Comparison of ENCODE assay signal across 27 cellular contexts in the genomic region with DNA sequence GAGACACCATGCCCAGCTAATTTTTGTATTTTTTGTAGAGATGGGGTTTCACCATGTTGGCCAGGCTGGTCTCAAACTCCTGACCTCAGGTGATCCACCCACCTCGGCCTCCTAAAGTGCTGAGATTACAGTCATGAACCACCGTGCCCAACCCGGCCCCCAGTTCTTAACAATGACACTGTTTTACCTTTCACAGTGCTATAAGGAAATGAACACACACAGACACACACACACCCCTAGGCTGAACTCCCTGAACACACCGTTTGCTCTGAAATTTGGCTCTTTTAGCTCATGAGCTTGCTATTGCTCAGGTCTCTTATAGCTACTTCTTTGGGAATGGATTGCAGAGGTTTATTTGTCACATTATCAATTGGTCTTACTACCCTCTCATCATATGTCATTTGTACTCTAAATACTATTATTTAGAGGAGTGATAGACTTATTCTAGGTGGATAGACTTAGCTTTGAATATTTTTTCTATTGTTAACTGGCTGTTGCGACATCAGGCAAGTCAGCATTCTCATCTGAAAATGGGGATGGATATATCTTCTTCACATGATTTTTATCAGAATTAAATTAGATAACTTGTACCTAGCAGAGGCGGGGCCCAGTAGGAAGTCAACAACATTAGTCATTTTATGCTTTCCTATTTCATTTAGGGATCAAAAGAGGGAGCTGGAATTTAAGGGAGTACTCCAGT. TPM values are rescaled to one million over a fixed set of nuclear protein-coding genes. Genes with fewer than 3 reads are reported as not detected.
A peak's percentile ranks its signal among the peaks of the same experiment; 100 is the strongest.
DNase-seq lines count a peak whose midpoint lies in the region; ATAC-seq and TF ChIP-seq lines count a peak whose summit lies in the region.
"Had no signal": no experiment of that assay in that cellular context is flagged by ENCODE, and none has a peak within 500 bp of the region (broad histone marks: within the 10 kb centered on the region; RNA-seq: fewer than 3 reads in every experiment).

No MANE protein-coding gene starts in this region.

- peaks cover 17 to 18% of the 10 kb centered on the region in 2 experiments for H3K4me1 Mint-ChIP-seq in H9
- H3K4me1 Mint-ChIP-seq: brain, mesothelial cell of epicardium had no signal

- H3K4me2 ChIP-seq in IMR-90 (ENCODE audit: low read depth, low read length): no peak overlapping the region
- H3K4me2 ChIP-seq in H9 (ENCODE audit: insufficient read depth, insufficient read length, low read length): no peak overlapping the region

- no peak overlapping the region for H2BK15ac ChIP-seq in IMR-90 (ENCODE audit: low read depth, low read length)
- H2BK15ac ChIP-seq in H9 (ENCODE audit: low read depth, low read length): no peak overlapping the region

- H3K9ac ChIP-seq in IMR-90 (ENCODE audit: low read depth, low read length): no peak overlapping the region
- no peak overlapping the region for H3K9ac ChIP-seq in H9 (ENCODE audit: extremely low read depth, insufficient read length, low read length)

- H2BK5ac ChIP-seq in IMR-90 (ENCODE audit: low read depth, low read length, poor library complexity, severe bottlenecking) (no peak overlapping the region), H9 (ENCODE audit: insufficient read length, low read length) (no peak overlapping the region)

- H3K27ac ChIP-seq in IMR-90 (ENCODE audit: insufficient read depth, low read length): no peak overlapping the region
- peak overlapping the region; percentile 78 to 82 for H3K27ac ChIP-seq in ascending aorta
- H3K27ac ChIP-seq in right lobe of liver: peak overlapping the region; percentile 33 to 56 (median 53)
- no peak overlapping the region for H3K27ac ChIP-seq in suprapubic skin
- H3K27ac ChIP-seq in H9 (ENCODE audit: insufficient read length, low read depth, low read length): no peak overlapping the region
- H3K27ac ChIP-seq: C4-2B, foreskin keratinocyte had no signal

- H3K4me3 ChIP-seq in IMR-90 (ENCODE audit: insufficient read depth, low read depth, low read length): no peak overlapping the region
- H3K4me3 ChIP-seq in ascending aorta: peak overlapping the region; percentile 14 to 48
- H3K4me3 ChIP-seq in right lobe of liver: peak overlapping the region; percentile 0 to 43 (median 28)
- H3K4me3 ChIP-seq in suprapubic skin: peak overlapping the region; percentile 16

- H3K79me2 ChIP-seq in H9 (ENCODE audit: insufficient read depth, low read length): no peaks in the 10 kb centered on the region

- H3K4ac ChIP-seq in IMR-90 (ENCODE audit: low read depth, low read length) (no peak overlapping the region), H9 (ENCODE audit: low read depth, low read length) (no peak overlapping the region)

- H3K27me3 Mint-ChIP-seq in H9 (ENCODE audit: low read depth): no peaks in the 10 kb centered on the region
- H3K27me3 Mint-ChIP-seq: activated naive CD8-positive, alpha-beta T cell treated with anti-CD3 and anti-CD28 coated beads, Interleukin-2, amount 50 U/mL, for 24 hours had no signal

- H3K14ac ChIP-seq in IMR-90 (replicated peaks; ENCODE audit: low read depth, low read length) (no peak overlapping the region), H9 (ENCODE audit: insufficient read depth, low read length) (no peak overlapping the region)

- no peak overlapping the region for H4K5ac ChIP-seq in IMR-90 (ENCODE audit: low read depth, low read length)
- H4K5ac ChIP-seq in H9 (ENCODE audit: insufficient read length, low read depth, low read length): no peak overlapping the region

- TF ChIP-seq POLR2A in IMR-90 (IDR thresholded peaks at IDR 0.05; ENCODE audit: low read depth, low read length) (no peak), right lobe of liver (IDR thresholded peaks at IDR 0.05) (no peak), suprapubic skin (IDR thresholded peaks at IDR 0.05) (no peak)

- no peak overlapping the region for H3K4me3 Mint-ChIP-seq in H9
- H3K4me3 Mint-ChIP-seq: activated naive CD8-positive, alpha-beta T cell treated with anti-CD3 and anti-CD28 coated beads, Interleukin-2, amount 50 U/mL, for 24 hours; activated T-cell treated with anti-CD3 and anti-CD28 coated beads, Interleukin-2, amount 50 U/mL, for 24 hours; brain; mesothelial cell of epicardium; naive thymus-derived CD8-positive, alpha-beta T cell had no signal

- no peaks in the 10 kb centered on the region; the same call in 1 of the 2 replicates for H3K9me1 ChIP-seq in IMR-90 (ENCODE audit: insufficient read depth, low read length)

- intact Hi-C loops in IMR-90 (cut with micrococcal nuclease) (no loop called here), ascending aorta (cut with DNase I) (loop anchor here (2.0 to 5.0 kb wide), 4 partner anchors 101 to 168 kb away; a partner anchor contains a TSS), right lobe of liver (cut with DNase I) (no loop called here)

- no peaks in the 10 kb centered on the region for H3K23me2 ChIP-seq in H9 (ENCODE audit: insufficient read length, low read depth, low read length, poor library complexity, severe bottlenecking)

- H2BK12ac ChIP-seq in H9 (ENCODE audit: insufficient read length, low read depth, low read length): no peak overlapping the region

- H3K18ac ChIP-seq in IMR-90 (ENCODE audit: low read depth, low read length) (no peak overlapping the region), H9 (ENCODE audit: insufficient read length, low read depth, low read length) (no peak overlapping the region)

- no peak overlapping the region for H3K27ac Mint-ChIP-seq in H9
- H3K27ac Mint-ChIP-seq: activated naive CD8-positive, alpha-beta T cell treated with anti-CD3 and anti-CD28 coated beads, Interleukin-2, amount 50 U/mL, for 24 hours; activated T-cell treated with anti-CD3 and anti-CD28 coated beads, Interleukin-2, amount 50 U/mL, for 24 hours; brain; mesothelial cell of epicardium; naive thymus-derived CD8-positive, alpha-beta T cell had no signal

- H2BK20ac ChIP-seq in IMR-90 (ENCODE audit: low read depth, low read length) (no peak overlapping the region), H9 (ENCODE audit: low read depth, low read length, poor library complexity, severe bottlenecking) (no peak overlapping the region)

- POLR2A ChIA-PET in IMR-90 (lab: Charles Lee; ENCODE audit: unreplicated experiment): no interaction called here

- H3K27me3 ChIP-seq in IMR-90 (ENCODE audit: control insufficient read depth, insufficient read depth, low read length): no peaks in the 10 kb centered on the region
- H3K27me3 ChIP-seq in ascending aorta: no peaks in the 10 kb centered on the region
- H3K27me3 ChIP-seq in right lobe of liver: no peaks in the 10 kb centered on the region
- H3K27me3 ChIP-seq in suprapubic skin: no peaks in the 10 kb centered on the region
- no peaks in the 10 kb centered on the region for H3K27me3 ChIP-seq in H9 (ENCODE audit: insufficient read depth, low read length)
- H3K27me3 ChIP-seq: foreskin keratinocyte had no signal

- no peak for TF ChIP-seq RAD21 in IMR-90 (IDR thresholded peaks at IDR 0.05; ENCODE audit: low read length)

- H3K36me3 ChIP-seq in IMR-90 (ENCODE audit: control insufficient read depth, insufficient read depth, low read length) (no peaks in the 10 kb centered on the region), ascending aorta (peaks cover 0 to 12% of the 10 kb centered on the region in 2 donors), right lobe of liver (no peaks in the 10 kb centered on the region), suprapubic skin (no peaks in the 10 kb centered on the region)

- no peak for TF ChIP-seq CTCF in IMR-90 (conservative IDR thresholded peaks at IDR 0.05; ENCODE audit: low read depth, low read length)
- TF ChIP-seq CTCF in ascending aorta (IDR thresholded peaks at IDR 0.05): no peak
- TF ChIP-seq CTCF in right lobe of liver (IDR thresholded peaks at IDR 0.05): no peak
- TF ChIP-seq CTCF in suprapubic skin (IDR thresholded peaks at IDR 0.05): no peak
- TF ChIP-seq CTCF in H9 (conservative IDR thresholded peaks at IDR 0.05): no peak

- H3T11ph ChIP-seq in H9 (ENCODE audit: low read length): no peak overlapping the region

- no TSS peak for BruUV-seq in IMR-90 (replicated peaks; lab: Mats Ljungman, UMichigan)

- H4K20me1 ChIP-seq in IMR-90 (ENCODE audit: insufficient read depth, low read length): no peaks in the 10 kb centered on the region
- H4K20me1 ChIP-seq in H9 (ENCODE audit: control insufficient read depth, insufficient read depth, insufficient read length): no peaks in the 10 kb centered on the region

- H4K8ac ChIP-seq in IMR-90 (ENCODE audit: low read depth in 2 of 2, low read length in 2 of 2): no peak overlapping the region
- no peak overlapping the region for H4K8ac ChIP-seq in H9 (replicated peaks; ENCODE audit: insufficient read length, low read depth, low read length)

- no peak for TF ChIP-seq EP300 in suprapubic skin (IDR thresholded peaks at IDR 0.05)

- no peaks in the 10 kb centered on the region for H3K4me1 ChIP-seq in IMR-90 (ENCODE audit: control insufficient read depth, insufficient read depth, low read length)
- peaks cover 0 to 35% of the 10 kb centered on the region in 2 donors for H3K4me1 ChIP-seq in ascending aorta
- no peaks in the 10 kb centered on the region for H3K4me1 ChIP-seq in right lobe of liver
- H3K4me1 ChIP-seq in suprapubic skin: no peaks in the 10 kb centered on the region
- peaks cover 10% of the 10 kb centered on the region; the same call in 1 of the 2 replicates for H3K4me1 ChIP-seq in H9 (ENCODE audit: insufficient read depth, low read length)
- H3K4me1 ChIP-seq: foreskin keratinocyte had no signal

- H3K79me1 ChIP-seq in IMR-90 (ENCODE audit: low read depth in 1 of 2, low read length in 2 of 2) (no peaks in the 10 kb centered on the region), H9 (ENCODE audit: insufficient read depth, low read depth, low read length, poor library complexity, severe bottlenecking) (no peaks in the 10 kb centered on the region)

- ATAC-seq in IMR-90 (ENCODE audit: low read depth) (no peak), right lobe of liver (peak in 1 of 4 donors; percentile 11), GM21381 (IDR thresholded peaks at IDR 0.05; ENCODE audit: unreplicated experiment) (no peak)
- ATAC-seq: activated naive CD8-positive, alpha-beta T cell treated with anti-CD3 and anti-CD28 coated beads, Interleukin-2, amount 50 U/mL, for 24 hours; foreskin keratinocyte; naive thymus-derived CD8-positive, alpha-beta T cell had no signal

- H2AK5ac ChIP-seq in IMR-90 (ENCODE audit: low read depth, low read length) (no peak overlapping the region), H9 (ENCODE audit: insufficient read length, low read length) (no peak overlapping the region)

- DNase-seq in IMR-90 (no peak), ascending aorta (ENCODE audit: low spot score in 2 of 2) (no peak), right lobe of liver (no peak), suprapubic skin (ENCODE audit: low spot score in 2 of 2) (no peak), H9 (no peak), DMS53 treated with DMSO at 0.1 percent for 48 hours (lab: John Stamatoyannopoulos, UW; ENCODE audit: unreplicated experiment) (no peak)
- DNase-seq: activated CD4-positive, alpha-beta T cell treated with anti-CD3 and anti-CD28 coated beads for 4 hours; activated gamma-delta T cell treated with Interleukin-2 at 50 U/mL for 16 hours; activated naive CD8-positive, alpha-beta T cell treated with anti-CD3 and anti-CD28 coated beads, Interleukin-2, amount 50 U/mL, for 24 hours; activated T-cell treated with anti-CD3 and anti-CD28 coated beads, Interleukin-2, amount 50 U/mL, for 24 hours; Calu3; effector CD8-positive, alpha-beta T cell; foreskin keratinocyte; naive thymus-derived CD8-positive, alpha-beta T cell; NCI-H1048; NCI-H1694 treated with DMSO at 0.1 percent for 48 hours; NCI-H2171 treated with DMSO at 0.1 percent for 48 hours; NCI-H524; SHP77 treated with DMSO at 0.1 percent for 48 hours; small intestine; stimulated activated CD4-positive, alpha-beta T cell treated with anti-CD3 and anti-CD28 coated beads, Interleukin-1b, Interleukin-23, amount 100 ng/mL, for 48 hours; stimulated activated CD8-positive, alpha-beta memory T cell treated with anti-CD3 and anti-CD28 coated beads, Interleukin-4, amount 100 ng/mL, for 48 hours; trophoblast cell had no signal

- no peak overlapping the region for H4K91ac ChIP-seq in IMR-90 (ENCODE audit: insufficient read depth, low read depth, low read length)
- no peak overlapping the region for H4K91ac ChIP-seq in H9 (ENCODE audit: insufficient read length, low read depth, low read length)

- no peak overlapping the region for H2AK9ac ChIP-seq in IMR-90 (replicated peaks; ENCODE audit: low read depth, low read length, poor library complexity)

- H3K56ac ChIP-seq in IMR-90 (ENCODE audit: extremely low read depth, insufficient read depth, low read length) (no peak overlapping the region), H9 (ENCODE audit: insufficient read length, low read depth, low read length) (no peak overlapping the region)

- H3K9me3 ChIP-seq in IMR-90 (ENCODE audit: control insufficient read depth, insufficient read depth, low read length): no peaks in the 10 kb centered on the region
- H3K9me3 ChIP-seq in ascending aorta: no peaks in the 10 kb centered on the region
- H3K9me3 ChIP-seq in right lobe of liver: no peaks in the 10 kb centered on the region
- no peaks in the 10 kb centered on the region for H3K9me3 ChIP-seq in suprapubic skin
- H3K9me3 ChIP-seq in H9 (ENCODE audit: control insufficient read depth, low read depth, low read length): no peaks in the 10 kb centered on the region

- no peaks in the 10 kb centered on the region for H3K36me3 Mint-ChIP-seq in H9 (ENCODE audit: insufficient read depth in 1 of 3, low read depth in 3 of 3)
- H3K36me3 Mint-ChIP-seq: brain; mesothelial cell of epicardium; naive thymus-derived CD8-positive, alpha-beta T cell had no signal

- WGBS in IMR-90 (ENCODE audit: extremely low coverage in 2 of 2, insufficient read length in 1 of 2), 2 experiments: 79% methylated on average over 2 of the region's 6 CpGs; no CpG with 5 or more reads in 1 of the 2 experiments
- 61% methylated on average over 6 of the region's 6 CpGs for WGBS in right lobe of liver (ENCODE audit: insufficient coverage, low coverage, low lambda C conversion rate, missing lambda C conversion rate)
- 62% methylated on average over 6 of the region's 6 CpGs for WGBS in suprapubic skin
- no CpG with 5 or more reads among the region's 6 CpGs for WGBS in H9 (ENCODE audit: extremely low coverage, insufficient read length, low lambda C conversion rate)

- in situ Hi-C loops in IMR-90 (cut with MboI; ENCODE audit: low sequenced_read_pairs): no loop called here

- H2BK120ac ChIP-seq in IMR-90 (ENCODE audit: low read depth, low read length) (no peak overlapping the region), H9 (ENCODE audit: low read depth, low read length, poor library complexity, severe bottlenecking) (no peak overlapping the region)

- H2AFZ ChIP-seq in IMR-90 (replicated peaks; ENCODE audit: low read length, poor library complexity): no peak overlapping the region
- no peak overlapping the region for H2AFZ ChIP-seq in H9 (ENCODE audit: low read length)

- dilution Hi-C loops in IMR-90 (cut with HindIII; ENCODE audit: low sequenced_read_pairs, unreplicated experiment): no loop called here

- CTCF ChIA-PET in IMR-90 (lab: Yijun Ruan, JAX): interaction anchor here (1.0 to 1.7 kb wide), 2 partner anchors 15 to 160 kb away, joined by 4 to 5 read pairs; no protein-coding TSS in a partner anchor

- H3K9me3 Mint-ChIP-seq in H9: no peaks in the 10 kb centered on the region
- H3K9me3 Mint-ChIP-seq: activated naive CD8-positive, alpha-beta T cell treated with anti-CD3 and anti-CD28 coated beads, Interleukin-2, amount 50 U/mL, for 24 hours; activated T-cell treated with anti-CD3 and anti-CD28 coated beads, Interleukin-2, amount 50 U/mL, for 24 hours; brain; mesothelial cell of epicardium; naive thymus-derived CD8-positive, alpha-beta T cell had no signal

- H3K23ac ChIP-seq in IMR-90 (ENCODE audit: low read depth, low read length) (no peak overlapping the region), H9 (ENCODE audit: insufficient read length, low read depth, low read length) (no peak overlapping the region)

RNA-seq across cellular contexts. Expression of a gene that starts 2.1 kb away (rescaled TPM):
- total RNA-seq in IMR-90 (2012; rRNA removed): not detected in 2 replicates
- not detected in 2 replicates for polyA plus RNA-seq in IMR-90 (2012; rRNA removed)
- not detected in 2 replicates for polyA plus RNA-seq in IMR-90 (2012; cell fraction: cytosol; rRNA removed)
- polyA plus RNA-seq in IMR-90 (2012; cell fraction: nucleus; rRNA removed; ENCODE audit: low replicate concordance): 0.04 and 0.32 TPM in 2 replicates
- total RNA-seq in ascending aorta: 66.3 TPM
- total RNA-seq in right lobe of liver: 10 to 100 TPM in 5 of 6 experiments, 1 to 10 TPM in 1; 9.3 to 60.8 (median 28.3) TPM
- total RNA-seq in suprapubic skin: 10 to 100 TPM in 2 of 4 donors, 1 to 10 TPM in 2; 3.9 to 17.0 (median 11.1) TPM
- not detected in 2 replicates for total RNA-seq in H9 (2021)
- total RNA-seq: Calu3; foreskin keratinocyte; naive thymus-derived CD8-positive, alpha-beta T cell had no signal
- polyA plus RNA-seq: foreskin keratinocyte; naive thymus-derived CD8-positive, alpha-beta T cell had no signal

RNA-seq across cellular contexts. Expression of a gene that starts 25.4 kb away (rescaled TPM):
- 18.6 and 34.2 TPM in 2 replicates for total RNA-seq in IMR-90 (2012; rRNA removed)
- 10.6 and 13.8 TPM in 2 replicates for polyA plus RNA-seq in IMR-90 (2012; rRNA removed)
- polyA plus RNA-seq in IMR-90 (2012; cell fraction: cytosol; rRNA removed): 2.1 and 3.4 TPM in 2 replicates
- polyA plus RNA-seq in IMR-90 (2012; cell fraction: nucleus; rRNA removed; ENCODE audit: low replicate concordance): 0.53 and 6.1 TPM in 2 replicates
- 10.9 TPM for total RNA-seq in ascending aorta
- 10 to 100 TPM; 11.2 to 21.0 (median 15.1) TPM for total RNA-seq in right lobe of liver
- 10 to 100 TPM; 68.2 to 83.4 (median 73.7) TPM for total RNA-seq in suprapubic skin
- total RNA-seq in H9 (2021): 23.7 and 24.7 TPM in 2 replicates

Comparison
In these comparisons a context has a peak if more than half of its experiments do, and no peak if none do; other contexts are left out.
1. H3K27ac ChIP-seq: peak in ascending aorta (2 of 2) and right lobe of liver (3 of 3); none in IMR-90 (single experiment), suprapubic skin (single experiment) and H9 (single experiment).